ENCODE assay signal across 22 cellular contexts in the genomic region with DNA sequence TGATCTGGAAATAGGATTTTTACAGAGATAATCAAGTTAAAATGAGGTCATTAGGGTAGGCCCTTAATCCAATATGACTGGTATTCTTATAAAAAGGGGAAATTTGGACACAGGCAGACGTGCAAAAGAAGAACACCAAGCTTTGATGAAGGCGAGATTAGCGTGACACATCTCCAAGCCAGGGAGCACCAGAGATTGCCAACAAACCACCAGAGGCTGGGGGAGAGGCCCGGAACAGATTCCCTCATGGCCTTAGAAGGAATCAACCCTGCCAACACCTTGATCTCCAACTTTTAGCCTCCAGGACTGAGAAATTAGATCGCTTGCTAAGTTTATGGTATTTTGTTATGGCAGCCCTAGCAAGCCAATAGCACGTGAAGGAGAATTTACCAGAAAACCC. TPM values are rescaled to one million over a fixed set of nuclear protein-coding genes. Genes with fewer than 3 reads are reported as not detected.
"Had no signal": no experiment of that assay in that cellular context is flagged by ENCODE, and none has a peak within 500 bp of the region (broad histone marks: within the 10 kb centered on the region; RNA-seq: fewer than 3 reads in every experiment).

No MANE protein-coding gene starts in this region.

- H3K4me3 ChIP-seq: lower lobe of right lung, psoas muscle, tibial nerve had no signal

- H3K4me1 ChIP-seq: lower lobe of right lung, psoas muscle had no signal

- ATAC-seq: activated T-helper 17 cell treated with anti-CD3 and anti-CD28 coated beads, Interleukin-2, amount 50 U/mL, for 72 hours; effector memory CD8-positive, alpha-beta T cell; lower lobe of right lung; psoas muscle; right cardiac atrium had no signal

- DNase-seq: activated CD4-positive, alpha-beta memory T cell treated with anti-CD3 and anti-CD28 coated beads, Interleukin-2, amount 10 ng/mL, durations not matched to agents 7 days and 5 days; activated CD4-positive, alpha-beta T cell treated with anti-CD3 and anti-CD28 coated beads for 48 hours; activated CD4-positive, CD25-positive, alpha-beta regulatory T cell; activated naive CD4-positive, alpha-beta T cell treated with Interleukin-2 at 50 U/mL for 16 hours; activated naive CD8-positive, alpha-beta T cell treated with anti-CD3 and anti-CD28 coated beads, Interleukin-2, amount 10 ng/mL, durations not matched to agents 7 days and 5 days; activated T-cell treated with anti-CD3 and anti-CD28 coated beads, Interleukin-2, amount 50 U/mL, for 1 hour; caudate nucleus; effector memory CD8-positive, alpha-beta T cell; foreskin fibroblast; lower lobe of right lung; psoas muscle; right cardiac atrium; stimulated activated CD4-positive, alpha-beta T cell treated with anti-CD3 and anti-CD28 coated beads, Interleukin-15, amount 100 ng/mL, for 24 hours; stimulated activated CD4-positive, alpha-beta T cell treated with anti-CD3 and anti-CD28 coated beads, Interleukin-2, amount 100 ng/mL, for 48 hours had no signal

- H3K27ac ChIP-seq: lower lobe of right lung, psoas muscle, tibial nerve had no signal

- H3K9me3 ChIP-seq: lower lobe of right lung, psoas muscle, tibial nerve had no signal

- FAIRE-seq: TTC549, urothelium cell line had no signal

- H3K36me3 ChIP-seq: lower lobe of right lung, tibial nerve had no signal

- H3K27me3 ChIP-seq: tibial nerve had no signal

RNA-seq across cellular contexts. Expression of a gene that starts 10.8 kb away (rescaled TPM):
- total RNA-seq: activated CD4-positive, alpha-beta memory T cell treated with anti-CD3 and anti-CD28 coated beads, Interleukin-2, amount 10 ng/mL, durations not matched to agents 7 days and 5 days; activated naive CD8-positive, alpha-beta T cell treated with anti-CD3 and anti-CD28 coated beads, Interleukin-2, amount 10 ng/mL, durations not matched to agents 7 days and 5 days; activated T-helper 17 cell treated with anti-CD3 and anti-CD28 coated beads, Interleukin-2, amount 50 U/mL, for 72 hours; T-helper 2 cell treated with Interferon-gamma antibody and Interleukin-4, amounts not matched to agents 100 ng/mL and 5 ng/mL, for 36 hours had no signal
- polyA plus RNA-seq: psoas muscle had no signal

RNA-seq across cellular contexts. Expression of a gene that starts 23.9 kb away (rescaled TPM):
- total RNA-seq: activated CD4-positive, alpha-beta memory T cell treated with anti-CD3 and anti-CD28 coated beads, Interleukin-2, amount 10 ng/mL, durations not matched to agents 7 days and 5 days; activated naive CD8-positive, alpha-beta T cell treated with anti-CD3 and anti-CD28 coated beads, Interleukin-2, amount 10 ng/mL, durations not matched to agents 7 days and 5 days; activated T-helper 17 cell treated with anti-CD3 and anti-CD28 coated beads, Interleukin-2, amount 50 U/mL, for 72 hours; dermis microvascular lymphatic vessel endothelial cell; glomerular endothelial cell; osteocyte; T-helper 2 cell treated with Interferon-gamma antibody and Interleukin-4, amounts not matched to agents 100 ng/mL and 5 ng/mL, for 36 hours had no signal
